Comparison of ENCODE assay signal across 21 cellular contexts in the genomic region with DNA sequence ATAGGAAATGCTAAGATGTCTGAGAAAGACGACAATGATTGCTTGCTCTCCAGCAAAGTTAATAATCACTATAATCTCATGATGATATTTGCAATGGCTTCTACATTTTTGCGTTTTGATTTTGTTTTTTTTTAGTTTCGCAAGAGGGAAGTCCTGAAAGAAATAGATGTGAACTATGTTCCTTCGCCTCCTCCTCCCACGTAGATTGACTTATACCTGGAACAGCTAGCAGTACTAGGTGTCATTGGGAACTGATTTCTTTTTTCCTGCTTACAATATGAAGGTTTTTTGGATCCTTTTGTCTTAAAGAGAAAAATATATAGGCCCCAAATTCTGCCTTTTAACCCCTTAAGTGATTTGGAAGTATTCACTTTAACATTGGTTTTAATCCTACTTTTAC. TPM values are rescaled to one million over a fixed set of nuclear protein-coding genes. Genes with fewer than 3 reads are reported as not detected.
A peak's percentile ranks its signal among the peaks of the same experiment; 100 is the strongest.
DNase-seq lines count a peak whose midpoint lies in the region; ATAC-seq, FAIRE-seq and TF ChIP-seq lines count a peak whose summit lies in the region.
"Had no signal": no experiment of that assay in that cellular context is flagged by ENCODE, and none has a peak within 500 bp of the region (broad histone marks: within the 10 kb centered on the region; RNA-seq: fewer than 3 reads in every experiment).

No MANE protein-coding gene starts in this region.

- peaks cover 50 to 82% of the 10 kb centered on the region in 2 experiments for H3K4me1 ChIP-seq in HCT116 (ENCODE audit: control insufficient read depth in 1 of 2, insufficient read depth in 2 of 2, low read length in 2 of 2)
- peaks cover 21% of the 10 kb centered on the region for H3K4me1 ChIP-seq in astrocyte (ENCODE audit: insufficient read depth, low read length)
- H3K4me1 ChIP-seq in right lobe of liver: peaks cover 0 to 26% (median 5%) of the 10 kb centered on the region in 4 donors
- no peaks in the 10 kb centered on the region for H3K4me1 ChIP-seq in H9 (ENCODE audit: insufficient read depth, low read length)
- H3K4me1 ChIP-seq: BLaER1 had no signal

- H3K4me3 ChIP-seq in HCT116 (replicated peaks in 1 of 2; ENCODE audit: low read depth in 1 of 2, low read length in 2 of 2) (no peak overlapping the region), astrocyte (ENCODE audit: insufficient read depth, low read depth, low read length) (no peak overlapping the region), right lobe of liver (no peak overlapping the region), coronary artery (no peak overlapping the region)
- H3K4me3 ChIP-seq: BLaER1 had no signal

- FAIRE-seq in astrocyte (lab: Jason Lieb, UNC): no peak
- FAIRE-seq: A204.1, G401.6, GM12892 had no signal

- intact Hi-C loops in HCT116 (cut with micrococcal nuclease) (no loop called here), right lobe of liver (cut with DNase I) (no loop called here), Right ventricle myocardium superior (cut with DNase I) (no loop called here)

- H3K36me3 Mint-ChIP-seq in astrocyte (ENCODE audit: low read depth, unreplicated experiment) (peaks cover 19% of the 10 kb centered on the region), H9 (ENCODE audit: insufficient read depth in 1 of 3, low read depth in 3 of 3) (peaks cover 0 to 20% (median 18%) of the 10 kb centered on the region in 3 experiments; a peak in 5 of 7 replicates)

- H3K36me3 ChIP-seq in HCT116 (ENCODE audit: control insufficient read depth in 1 of 2, insufficient read depth in 2 of 2, low read length in 2 of 2) (peaks cover 75 to 85% of the 10 kb centered on the region in 2 experiments), astrocyte (ENCODE audit: insufficient read depth, low read length) (peaks cover 83% of the 10 kb centered on the region), right lobe of liver (peaks cover 7 to 89% (median 26%) of the 10 kb centered on the region in 4 donors)

- H3K27ac ChIP-seq in HCT116 (ENCODE audit: low read depth, low read length) (peak overlapping the region; percentile 44; the same call in 1 of the 2 replicates), astrocyte (ENCODE audit: low read depth, low read length) (peak overlapping the region; percentile 72), right lobe of liver (peak overlapping the region in 1 of 3 donors; percentile 24), coronary artery (no peak overlapping the region), H9 (ENCODE audit: insufficient read length, low read depth, low read length) (no peak overlapping the region)
- H3K27ac ChIP-seq: BLaER1, C4-2B had no signal

- H3K27me3 Mint-ChIP-seq in astrocyte (ENCODE audit: low read depth, unreplicated experiment) (no peaks in the 10 kb centered on the region), H9 (ENCODE audit: low read depth) (no peaks in the 10 kb centered on the region)
- H3K27me3 Mint-ChIP-seq: B cell; CD4-positive, CD25-positive, alpha-beta regulatory T cell had no signal

- no peak overlapping the region for H3T11ph ChIP-seq in H9 (ENCODE audit: low read length)

- DNase-seq in HCT116 (ENCODE audit: low read depth, low spot score) (no peak), astrocyte (ENCODE audit: low read depth) (no peak), left lobe of liver (ENCODE audit: low spot score) (no peak), right lobe of liver (no peak), OCI-M1 (lab: John Stamatoyannopoulos, UW) (no peak), Right ventricle myocardium superior (no peak), coronary artery (ENCODE audit: low spot score) (no peak), H9 (no peak)
- DNase-seq: Caco-2; CD4-positive, CD25-positive, alpha-beta regulatory T cell; CD8-positive, alpha-beta T cell; DMS153; DND-41; GOT3; HCEC 1CT had no signal

- no peak overlapping the region for H3K4me2 ChIP-seq in HCT116 (ENCODE audit: low read length)
- no peak overlapping the region for H3K4me2 ChIP-seq in astrocyte (ENCODE audit: low read length)
- H3K4me2 ChIP-seq in H9 (ENCODE audit: insufficient read depth, insufficient read length, low read length): no peak overlapping the region
- H3K4me2 ChIP-seq: BLaER1 had no signal

- no peaks in the 10 kb centered on the region for H3K27me3 ChIP-seq in HCT116 (ENCODE audit: insufficient read depth, low read length)
- no peaks in the 10 kb centered on the region for H3K27me3 ChIP-seq in astrocyte (ENCODE audit: insufficient read depth, low read length)
- H3K27me3 ChIP-seq in right lobe of liver: no peaks in the 10 kb centered on the region
- no peaks in the 10 kb centered on the region for H3K27me3 ChIP-seq in H9 (ENCODE audit: insufficient read depth, low read length)
- H3K27me3 ChIP-seq: BLaER1 had no signal

- ATAC-seq in HCT116 (no peak), left lobe of liver (peak; percentile 80), right lobe of liver (peak; percentile 70 to 82 (median 73)), Right ventricle myocardium superior (ENCODE audit: poor library complexity) (no peak)
- ATAC-seq: CD8-positive, alpha-beta T cell had no signal

- no peak overlapping the region for H2BK120ac ChIP-seq in H9 (ENCODE audit: low read depth, low read length, poor library complexity, severe bottlenecking)

- H4K20me1 ChIP-seq in HCT116 (ENCODE audit: insufficient read depth) (peaks cover 63% of the 10 kb centered on the region), astrocyte (ENCODE audit: insufficient read depth, low read length) (peaks cover 21% of the 10 kb centered on the region), H9 (ENCODE audit: control insufficient read depth, insufficient read depth, insufficient read length) (no peaks in the 10 kb centered on the region)
- H4K20me1 ChIP-seq: BLaER1 had no signal

- H3K4me3 Mint-ChIP-seq in astrocyte (ENCODE audit: unreplicated experiment) (no peak overlapping the region), H9 (no peak overlapping the region)
- H3K4me3 Mint-ChIP-seq: B cell; CD4-positive, CD25-positive, alpha-beta regulatory T cell; CD8-positive, alpha-beta T cell had no signal

- H3K18ac ChIP-seq in H9 (ENCODE audit: insufficient read length, low read depth, low read length): no peak overlapping the region

- H3K79me2 ChIP-seq in HCT116 (ENCODE audit: insufficient read depth, low read length) (peaks cover 100% of the 10 kb centered on the region), astrocyte (ENCODE audit: insufficient read depth, low read length) (peaks cover 58% of the 10 kb centered on the region), H9 (ENCODE audit: insufficient read depth, low read length) (no peaks in the 10 kb centered on the region)

- TF ChIP-seq RAD21 in HCT116 (IDR thresholded peaks at IDR 0.05; ENCODE audit: low read depth): no peak

- 42% methylated on average over 5 of the region's 5 CpGs for WGBS in right lobe of liver (ENCODE audit: insufficient coverage, low coverage, low lambda C conversion rate, missing lambda C conversion rate)
- no CpG with 5 or more reads among the region's 5 CpGs for WGBS in H9 (ENCODE audit: extremely low coverage, insufficient read length, low lambda C conversion rate)

- TF ChIP-seq CTCF in HCT116 (IDR thresholded peaks at IDR 0.05 in 2 of 3, conservative IDR thresholded peaks at IDR 0.05 in 1 of 3; ENCODE audit: borderline replicate concordance in 1 of 3, insufficient read depth in 1 of 3, low read depth in 2 of 3, low read length in 2 of 3): no peak
- no peak for TF ChIP-seq CTCF in astrocyte (IDR thresholded peaks at IDR 0.05; ENCODE audit: insufficient read depth, low read depth, low read length)
- TF ChIP-seq CTCF in right lobe of liver (IDR thresholded peaks at IDR 0.05): no peak
- TF ChIP-seq CTCF in coronary artery (IDR thresholded peaks at IDR 0.05): no peak
- TF ChIP-seq CTCF in H9 (conservative IDR thresholded peaks at IDR 0.05): no peak

- no peak overlapping the region for H2BK5ac ChIP-seq in H9 (ENCODE audit: insufficient read length, low read length)

- H3K9me3 ChIP-seq in HCT116 (ENCODE audit: control insufficient read depth in 1 of 2, insufficient read depth in 1 of 2, low read depth in 1 of 2, low read length in 2 of 2) (no peaks in the 10 kb centered on the region), astrocyte (ENCODE audit: insufficient read depth, low read depth, low read length) (no peaks in the 10 kb centered on the region), right lobe of liver (no peaks in the 10 kb centered on the region), H9 (ENCODE audit: control insufficient read depth, low read depth, low read length) (no peaks in the 10 kb centered on the region)
- H3K9me3 ChIP-seq: BLaER1, Caco-2 had no signal

- no peak overlapping the region for H3K56ac ChIP-seq in H9 (ENCODE audit: insufficient read length, low read depth, low read length)

- RAD21 ChIA-PET in HCT116 (lab: Charles Lee; ENCODE audit: low non-redundant PET in 1 of 2, low total read pairs in 2 of 2, uncharacterized antibody in 2 of 2, unreplicated experiment in 2 of 2): no interaction called here

- H3K4me1 Mint-ChIP-seq in astrocyte (ENCODE audit: low read depth, unreplicated experiment) (peaks cover 27% of the 10 kb centered on the region), H9 (no peaks in the 10 kb centered on the region)
- H3K4me1 Mint-ChIP-seq: B cell had no signal

- BruUV-seq in HCT116 (replicated peaks; lab: Mats Ljungman, UMichigan): no TSS peak

- no peak overlapping the region for H2BK20ac ChIP-seq in H9 (ENCODE audit: low read depth, low read length, poor library complexity, severe bottlenecking)

- peak overlapping the region; percentile 13 for H3K27ac Mint-ChIP-seq in astrocyte (ENCODE audit: unreplicated experiment)
- H3K27ac Mint-ChIP-seq in H9: peak overlapping the region in 1 of 3 experiments; percentile 46; a peak in 1 of 7 replicates
- H3K27ac Mint-ChIP-seq: B cell; CD4-positive, CD25-positive, alpha-beta regulatory T cell; CD8-positive, alpha-beta T cell had no signal

- H3K9ac ChIP-seq in HCT116 (ENCODE audit: low read length): no peak overlapping the region
- H3K9ac ChIP-seq in astrocyte (ENCODE audit: low read length): no peak overlapping the region
- no peak overlapping the region for H3K9ac ChIP-seq in H9 (ENCODE audit: extremely low read depth, insufficient read length, low read length)
- H3K9ac ChIP-seq: BLaER1 had no signal

- H3K9me3 Mint-ChIP-seq in astrocyte (ENCODE audit: unreplicated experiment) (no peaks in the 10 kb centered on the region), H9 (no peaks in the 10 kb centered on the region)
- H3K9me3 Mint-ChIP-seq: CD4-positive, CD25-positive, alpha-beta regulatory T cell; CD8-positive, alpha-beta T cell had no signal

- POLR2A ChIA-PET in HCT116 (lab: Charles Lee): no interaction called here

- H2AK5ac ChIP-seq in H9 (ENCODE audit: insufficient read length, low read length): no peak overlapping the region

- H3K14ac ChIP-seq in H9 (ENCODE audit: insufficient read depth, low read length): no peak overlapping the region

- H2AFZ ChIP-seq in HCT116 (ENCODE audit: low read depth, low read length, poor library complexity, severe bottlenecking): no peak overlapping the region
- H2AFZ ChIP-seq in astrocyte (ENCODE audit: low read depth, low read length): no peak overlapping the region
- no peak overlapping the region for H2AFZ ChIP-seq in H9 (ENCODE audit: low read length)

- no peak overlapping the region for H4K91ac ChIP-seq in H9 (ENCODE audit: insufficient read length, low read depth, low read length)

- H3K23ac ChIP-seq in H9 (ENCODE audit: insufficient read length, low read depth, low read length): no peak overlapping the region

- CTCF ChIA-PET in HCT116 (lab: Charles Lee): no interaction called here

- H4K8ac ChIP-seq in H9 (replicated peaks; ENCODE audit: insufficient read length, low read depth, low read length): no peak overlapping the region

- no peaks in the 10 kb centered on the region for H3K79me1 ChIP-seq in H9 (ENCODE audit: insufficient read depth, low read depth, low read length, poor library complexity, severe bottlenecking)

- no peak overlapping the region for H2BK15ac ChIP-seq in H9 (ENCODE audit: low read depth, low read length)

- H3K4ac ChIP-seq in H9 (ENCODE audit: low read depth, low read length): no peak overlapping the region

- TF ChIP-seq POLR2A in HCT116 (IDR thresholded peaks at IDR 0.05; ENCODE audit: borderline replicate concordance, extremely low read depth, insufficient read depth, insufficient read length) (no peak), right lobe of liver (IDR thresholded peaks at IDR 0.05) (no peak)

- H4K5ac ChIP-seq in H9 (ENCODE audit: insufficient read length, low read depth, low read length): no peak overlapping the region

- H2BK12ac ChIP-seq in H9 (ENCODE audit: insufficient read length, low read depth, low read length): no peak overlapping the region

- no peaks in the 10 kb centered on the region for H3K9me2 ChIP-seq in HCT116 (ENCODE audit: insufficient read depth)

- no peaks in the 10 kb centered on the region for H3K23me2 ChIP-seq in H9 (ENCODE audit: insufficient read length, low read depth, low read length, poor library complexity, severe bottlenecking)

RNA-seq across cellular contexts. Expression of a gene that starts 26.7 kb away (rescaled TPM):
- total RNA-seq in HCT116 (2021; ENCODE audit: unreplicated experiment): 1,605 TPM
- 428 and 446 TPM in 2 replicates for polyA plus RNA-seq in HCT116 (2012)
- total RNA-seq in astrocyte: 260 and 272 TPM in 2 replicates
- total RNA-seq in left lobe of liver: 96.4 TPM
- total RNA-seq in right lobe of liver: 100 to 1,000 TPM in 2 of 6 experiments, 10 to 100 TPM in 4; 49.4 to 129 (median 74.5) TPM
- 65.6 TPM for total RNA-seq in Right ventricle myocardium superior
- total RNA-seq in H9 (2021): 9.0 and 12.0 TPM in 2 replicates

Comparison
In these comparisons a context has a peak if more than half of its experiments do, and no peak if none do; other contexts are left out.
1. ATAC-seq: peak in left lobe of liver (single experiment) and right lobe of liver (4 of 4); none in HCT116 (single experiment) and Right ventricle myocardium superior (single experiment).
2. H3K27ac ChIP-seq: peak in HCT116 (single experiment) and astrocyte (single experiment); none in coronary artery (0 of 2) and H9 (single experiment).